Comparison of ENCODE assay signal across 1 cellular context in genomic region chr2:202387608-202388342, GRCh38.
TF ChIP-seq lines count a peak whose summit lies in the region.

No MANE protein-coding gene starts in this region.

TF ChIP-seq in HepG2, 621 proteins besides CTCF, POLR2A, EP300 and RAD21 (continued from another document):
- TF ChIP-seq ZNF407 (CRISPR knock-in tag; IDR thresholded peaks at IDR 0.05; ENCODE audit: not compliant biosample characterization) (no peak), THYN1 (CRISPR knock-in tag; IDR thresholded peaks at IDR 0.05; ENCODE audit: borderline replicate concordance, low read depth) (no peak), ZXDC (CRISPR knock-in tag; IDR thresholded peaks at IDR 0.05) (no peak), ISL2 (CRISPR knock-in tag; IDR thresholded peaks at IDR 0.05) (no peak), ZNF431 (CRISPR knock-in tag; IDR thresholded peaks at IDR 0.05; ENCODE audit: borderline replicate concordance, low read depth) (no peak), FOXJ3 (CRISPR knock-in tag; IDR thresholded peaks at IDR 0.05; ENCODE audit: borderline replicate concordance) (no peak), WIZ (CRISPR knock-in tag; IDR thresholded peaks at IDR 0.05) (no peak), ZNF672 (CRISPR knock-in tag; IDR thresholded peaks at IDR 0.05) (no peak), ARNTL (CRISPR knock-in tag; IDR thresholded peaks at IDR 0.05) (no peak), TFDP1 (CRISPR knock-in tag; IDR thresholded peaks at IDR 0.05; ENCODE audit: borderline replicate concordance) (no peak), NR2F1 (CRISPR knock-in tag; IDR thresholded peaks at IDR 0.05) (no peak), MIER2 (CRISPR knock-in tag; IDR thresholded peaks at IDR 0.05) (no peak), ZNF205 (CRISPR knock-in tag; IDR thresholded peaks at IDR 0.05) (no peak), NR1H2 (CRISPR knock-in tag; IDR thresholded peaks at IDR 0.05; ENCODE audit: borderline replicate concordance, low read depth) (no peak), HDAC1 (CRISPR knock-in tag; IDR thresholded peaks at IDR 0.05) (no peak), ELF4 (CRISPR knock-in tag; IDR thresholded peaks at IDR 0.05; ENCODE audit: borderline replicate concordance) (no peak), ATM (IDR thresholded peaks at IDR 0.05; ENCODE audit: borderline replicate concordance) (no peak)
